21 cellular contexts compared by ENCODE assay signal in genomic region chr21:20527691-20528090, GRCh38.
DNase-seq lines count a peak whose midpoint lies in the region; ATAC-seq lines count a peak whose summit lies in the region.
"Had no signal": no experiment of that assay in that cellular context is flagged by ENCODE, and none has a peak within 500 bp of the region (broad histone marks: within the 10 kb centered on the region; RNA-seq: fewer than 3 reads in every experiment).

No MANE protein-coding gene starts in this region.

- intact Hi-C loops in left colon (cut with DNase I, micrococcal nuclease) = no loop called here

- no peaks in the 10 kb centered on the region for H3K27me3 ChIP-seq in MG63
- H3K27me3 ChIP-seq: BLaER1 treated with 17β-estradiol and CSF1 and Interleukin-3, amounts not matched to agents 10 nM and 100 nM had no signal

- ATAC-seq in left colon = no peak
- ATAC-seq in GM19035 (IDR thresholded peaks at IDR 0.05; ENCODE audit: unreplicated experiment) = no peak
- ATAC-seq: HCT116, Panc1 had no signal

- peak; percentile 16 for DNase-seq in MG63
- peak; percentile 27 for DNase-seq in NCI-H1105 treated with DMSO at 0.1 percent for 48 hours (lab: John Stamatoyannopoulos, UW)
- DNase-seq in OCI-M1 (lab: John Stamatoyannopoulos, UW) = peak; percentile 8
- peak; percentile 1 for DNase-seq in skeletal muscle cell (ENCODE audit: low read depth)
- DNase-seq in left colon = no peak
- no peak for DNase-seq in GM03348 (ENCODE audit: low spot score)
- DNase-seq: ACHN; Caco-2; CD4-positive, alpha-beta memory T cell; DMS53; GDM1; KG1; NCI-H1436; NCI-H187 treated with DMSO at 0.1 percent for 48 hours; NCI-H226; NCI-H524 treated with DMSO at 0.1 percent for 48 hours; SIG-M5 had no signal

- H3K4me3 ChIP-seq in MG63 (no peak overlapping the region), skeletal muscle cell (ENCODE audit: low read depth, low read length) (no peak overlapping the region)
- H3K4me3 ChIP-seq: BLaER1 treated with 17β-estradiol and CSF1 and Interleukin-3, amounts not matched to agents 10 nM and 100 nM had no signal

- no peaks in the 10 kb centered on the region for H3K36me3 ChIP-seq in MG63
- H3K36me3 ChIP-seq: BLaER1 treated with 17β-estradiol and CSF1 and Interleukin-3, amounts not matched to agents 10 nM and 100 nM had no signal

- no peaks in the 10 kb centered on the region for H3K9me3 ChIP-seq in MG63
- H3K9me3 ChIP-seq: BLaER1 treated with 17β-estradiol and CSF1 and Interleukin-3, amounts not matched to agents 10 nM and 100 nM; Caco-2 had no signal

Comparison
In these comparisons a context has a peak if more than half of its experiments do, and no peak if none do; other contexts are left out.
1. DNase-seq: peak in MG63 (single experiment), NCI-H1105 treated with DMSO at 0.1 percent for 48 hours (single experiment), OCI-M1 (single experiment) and skeletal muscle cell (single experiment); none in left colon (0 of 2) and GM03348 (single experiment).